ENCODE assay signal across 29 cellular contexts in the genomic region with DNA sequence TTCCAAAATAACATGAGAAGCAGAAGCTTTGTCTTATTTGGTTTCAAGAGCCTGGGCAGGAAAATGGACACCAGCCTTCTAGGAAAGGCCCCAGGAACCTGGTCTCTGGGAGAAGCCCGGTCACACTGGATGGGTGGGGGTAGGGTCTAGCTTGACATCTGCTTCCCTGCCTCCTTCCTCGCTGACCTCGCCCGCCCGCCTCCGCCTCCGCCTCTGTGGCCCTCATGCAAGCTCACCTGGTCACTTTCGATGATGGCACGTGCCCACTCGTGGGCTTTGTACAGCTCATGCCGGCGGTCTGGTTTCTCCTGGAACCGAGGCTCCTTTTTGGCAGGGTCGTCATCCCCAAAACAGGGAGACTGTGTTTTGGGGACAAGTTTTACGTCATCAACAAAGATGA.
"Had no signal": no experiment of that assay in that cellular context is flagged by ENCODE, and none has a peak within 500 bp of the region (broad histone marks: within the 10 kb centered on the region; RNA-seq: fewer than 3 reads in every experiment).

No MANE protein-coding gene starts in this region.

- H3K27me3 Mint-ChIP-seq: naive B cell; natural killer cell treated with Interleukin-12 subunit alpha and Interleukin-12 subunit beta and Interleukin-15 and Interleukin-18, amount 100 ng/mL, for 72 hours had no signal

- H3K9me3 Mint-ChIP-seq: mesothelial cell of epicardium; naive B cell; natural killer cell treated with Interleukin-12 subunit alpha and Interleukin-12 subunit beta and Interleukin-15 and Interleukin-18, amount 100 ng/mL, for 72 hours; neural progenitor cell; stimulated activated effector memory CD8-positive, alpha-beta T cell treated with anti-CD3 and anti-CD28 coated beads, Interleukin-12 subunit alpha, Interleukin-12 subunit beta, amount 100 ng/mL, for 72 hours had no signal

- H3K27ac Mint-ChIP-seq: naive B cell; natural killer cell treated with Interleukin-12 subunit alpha and Interleukin-12 subunit beta and Interleukin-15 and Interleukin-18, amount 100 ng/mL, for 72 hours had no signal

- ATAC-seq: foreskin keratinocyte; gastroesophageal sphincter; heart right ventricle; left cardiac atrium; left lung; natural killer cell treated with Interleukin-12 subunit alpha and Interleukin-12 subunit beta and Interleukin-15 and Interleukin-18, amount 100 ng/mL, for 72 hours; psoas muscle; right cardiac atrium; stimulated activated effector memory CD8-positive, alpha-beta T cell treated with anti-CD3 and anti-CD28 coated beads, Interleukin-12 subunit alpha, Interleukin-12 subunit beta, amount 100 ng/mL, for 72 hours; upper lobe of right lung had no signal

- DNase-seq: cortex of kidney; effector CD4-positive, alpha-beta T cell; foreskin keratinocyte; heart right ventricle; kidney; left cardiac atrium; left lung; mesenchymal stem cell; mucosa of descending colon; naive B cell; ovary; posterior cingulate gyrus; psoas muscle; sigmoid colon; stimulated activated CD4-positive, alpha-beta T cell treated with anti-CD3 and anti-CD28 coated beads, Interleukin-2, amount 100 ng/mL, for 24 hours; stimulated activated CD4-positive, alpha-beta T cell treated with anti-CD3 and anti-CD28 coated beads, Interleukin-4, amount 100 ng/mL, for 24 hours; stimulated activated naive CD4-positive, alpha-beta T cell treated with Interleukin-2 at 50 U/mL for 16 hours; stomach; transverse colon; upper lobe of right lung had no signal

- H3K27ac ChIP-seq: esophagus muscularis mucosa, foreskin keratinocyte, heart right ventricle, left lung, neural progenitor cell, ovary, psoas muscle, sigmoid colon, stomach, thoracic aorta, transverse colon, upper lobe of right lung, vagina had no signal

- H3K4me1 Mint-ChIP-seq: mesothelial cell of epicardium had no signal

- H3K4me3 Mint-ChIP-seq: mesothelial cell of epicardium; natural killer cell treated with Interleukin-12 subunit alpha and Interleukin-12 subunit beta and Interleukin-15 and Interleukin-18, amount 100 ng/mL, for 72 hours; neural progenitor cell; stimulated activated effector memory CD8-positive, alpha-beta T cell treated with anti-CD3 and anti-CD28 coated beads, Interleukin-12 subunit alpha, Interleukin-12 subunit beta, amount 100 ng/mL, for 72 hours had no signal

- H3K36me3 Mint-ChIP-seq: natural killer cell treated with Interleukin-12 subunit alpha and Interleukin-12 subunit beta and Interleukin-15 and Interleukin-18, amount 100 ng/mL, for 72 hours had no signal

- H3K27me3 ChIP-seq: esophagus muscularis mucosa, foreskin keratinocyte, gastroesophageal sphincter, heart right ventricle, left lung, neural progenitor cell, ovary, sigmoid colon, stomach, transverse colon, upper lobe of right lung, vagina had no signal
